In genomic region chr17:75228305-75228704, GRCh38 we compare ENCODE assay signal across 12 cellular contexts. TPM values are rescaled to one million over a fixed set of nuclear protein-coding genes. Genes with fewer than 3 reads are reported as not detected.
DNase-seq lines count a peak whose midpoint lies in the region; ATAC-seq and TF ChIP-seq lines count a peak whose summit lies in the region.
"Had no signal": no experiment of that assay in that cellular context is flagged by ENCODE, and none has a peak within 500 bp of the region (broad histone marks: within the 10 kb centered on the region; RNA-seq: fewer than 3 reads in every experiment).

No MANE protein-coding gene starts in this region.

- H3K4me1 ChIP-seq in OCI-LY7 (ENCODE audit: insufficient read depth, low read length, poor library complexity, severe bottlenecking) (no peaks in the 10 kb centered on the region), heart right ventricle (peaks cover 0 to 15% (median 0%) of the 10 kb centered on the region in 9 donors), stomach (peaks cover 0 to 11% (median 2%) of the 10 kb centered on the region in 4 donors)

- H2AFZ ChIP-seq in OCI-LY7 (ENCODE audit: low read length): no peak overlapping the region

- H3K27ac ChIP-seq in OCI-LY7 (ENCODE audit: low read depth, low read length, poor library complexity, severe bottlenecking) (no peak overlapping the region), heart right ventricle (peak overlapping the region in 5 of 10 donors; percentile 4 to 84 (median 48)), stomach (peak overlapping the region in 4 of 5 donors; percentile 20 to 54 (median 32))

- TF ChIP-seq POLR2A in stomach (IDR thresholded peaks at IDR 0.05): no peak

- no peak overlapping the region for H3K27ac Mint-ChIP-seq in T-helper 2 cell treated with Interferon-gamma antibody and Interleukin-4, amounts not matched to agents 5 μg/mL and 100 μg/mL, for 36 hours
- no peak overlapping the region for H3K27ac Mint-ChIP-seq in MCF 10A (ENCODE audit: low read depth, unreplicated experiment)
- H3K27ac Mint-ChIP-seq: activated B cell treated with CpG ODN at 0.5 μM for 24 hours; activated naive CD8-positive, alpha-beta T cell treated with anti-CD3 and anti-CD28 coated beads, Interleukin-2, amount 10 ng/mL, durations not matched to agents 7 days and 5 days; H9 had no signal

- H3K9me3 Mint-ChIP-seq in T-helper 2 cell treated with Interferon-gamma antibody and Interleukin-4, amounts not matched to agents 5 μg/mL and 100 μg/mL, for 36 hours: no peaks in the 10 kb centered on the region
- no peaks in the 10 kb centered on the region for H3K9me3 Mint-ChIP-seq in MCF 10A (ENCODE audit: unreplicated experiment)
- H3K9me3 Mint-ChIP-seq: activated B cell treated with CpG ODN at 0.5 μM for 24 hours; activated naive CD8-positive, alpha-beta T cell treated with anti-CD3 and anti-CD28 coated beads, Interleukin-2, amount 10 ng/mL, durations not matched to agents 7 days and 5 days; H9 had no signal

- no peaks in the 10 kb centered on the region for H3K9me3 ChIP-seq in OCI-LY7 (ENCODE audit: low read length)
- H3K9me3 ChIP-seq in heart right ventricle: no peaks in the 10 kb centered on the region
- H3K9me3 ChIP-seq in stomach: no peaks in the 10 kb centered on the region

- H3K4me2 ChIP-seq in OCI-LY7 (ENCODE audit: low read length): no peak overlapping the region

- no peak for DNase-seq in OCI-LY7 (ENCODE audit: low spot score)
- no peak for DNase-seq in heart right ventricle
- DNase-seq in stomach: no peak
- DNase-seq in T-helper 2 cell treated with Interferon-gamma antibody and Interleukin-4, amounts not matched to agents 5 μg/mL and 100 μg/mL, for 36 hours (ENCODE audit: low spot score): no peak
- DNase-seq in DMS 273 treated with DMSO at 0.1 percent for 48 hours (lab: John Stamatoyannopoulos, UW): no peak
- no peak for DNase-seq in MCF 10A (ENCODE audit: unreplicated experiment)
- DNase-seq: activated B cell treated with CpG ODN at 0.5 μM for 24 hours; activated naive CD8-positive, alpha-beta T cell treated with anti-CD3 and anti-CD28 coated beads, Interleukin-2, amount 10 ng/mL, durations not matched to agents 7 days and 5 days; DMS79; H9; NCI-H1436; stimulated activated naive CD4-positive, alpha-beta T cell treated with Interleukin-2 at 50 U/mL for 16 hours had no signal

- TF ChIP-seq EP300 in stomach (IDR thresholded peaks at IDR 0.05): no peak

- no peak overlapping the region for H3K4me3 ChIP-seq in OCI-LY7 (ENCODE audit: low read depth, low read length, poor library complexity, severe bottlenecking)
- no peak overlapping the region for H3K4me3 ChIP-seq in heart right ventricle
- H3K4me3 ChIP-seq in stomach: no peak overlapping the region

- no peaks in the 10 kb centered on the region for H3K9me2 ChIP-seq in OCI-LY7 (ENCODE audit: insufficient read depth, low read length)

- H3K27me3 Mint-ChIP-seq in T-helper 2 cell treated with Interferon-gamma antibody and Interleukin-4, amounts not matched to agents 5 μg/mL and 100 μg/mL, for 36 hours (ENCODE audit: low read depth): no peaks in the 10 kb centered on the region
- no peaks in the 10 kb centered on the region for H3K27me3 Mint-ChIP-seq in MCF 10A (ENCODE audit: insufficient read depth, unreplicated experiment)
- H3K27me3 Mint-ChIP-seq: activated B cell treated with CpG ODN at 0.5 μM for 24 hours; activated naive CD8-positive, alpha-beta T cell treated with anti-CD3 and anti-CD28 coated beads, Interleukin-2, amount 10 ng/mL, durations not matched to agents 7 days and 5 days had no signal

- peaks cover 99% of the 10 kb centered on the region for H3K36me3 ChIP-seq in OCI-LY7 (ENCODE audit: insufficient read depth, low read length)
- H3K36me3 ChIP-seq in heart right ventricle: peaks cover 0 to 100% (median 44%) of the 10 kb centered on the region in 9 donors
- H3K36me3 ChIP-seq in stomach: peaks cover 69 to 96% (median 96%) of the 10 kb centered on the region in 4 donors

- peaks cover 63% of the 10 kb centered on the region for H3K36me3 Mint-ChIP-seq in T-helper 2 cell treated with Interferon-gamma antibody and Interleukin-4, amounts not matched to agents 5 μg/mL and 100 μg/mL, for 36 hours (ENCODE audit: low read depth)
- peaks cover 61% of the 10 kb centered on the region for H3K36me3 Mint-ChIP-seq in MCF 10A (ENCODE audit: insufficient read depth, unreplicated experiment)

- intact Hi-C loops in OCI-LY7 (cut with micrococcal nuclease; ENCODE audit: unreplicated experiment) (no loop called here), heart right ventricle (cut with DNase I) (no loop called here), stomach (cut with DNase I; ENCODE audit: low total_unique reads) (no loop called here), MCF 10A (cut with micrococcal nuclease) (no loop called here)

- H3K27me3 ChIP-seq in heart right ventricle: no peaks in the 10 kb centered on the region
- H3K27me3 ChIP-seq in stomach: no peaks in the 10 kb centered on the region

- H3K4me1 Mint-ChIP-seq in T-helper 2 cell treated with Interferon-gamma antibody and Interleukin-4, amounts not matched to agents 5 μg/mL and 100 μg/mL, for 36 hours (ENCODE audit: low read depth): no peaks in the 10 kb centered on the region
- no peaks in the 10 kb centered on the region for H3K4me1 Mint-ChIP-seq in MCF 10A (ENCODE audit: insufficient read depth, unreplicated experiment)
- H3K4me1 Mint-ChIP-seq: activated B cell treated with CpG ODN at 0.5 μM for 24 hours, H9 had no signal

- 59 to 67% methylated on average over 2 of the region's 2 CpGs for WGBS in heart right ventricle, 2 donors
- WGBS in stomach, 5 donors: 38 to 64% (median 48%) methylated on average over 2 of the region's 2 CpGs

- no peak for TF ChIP-seq CTCF in OCI-LY7 (conservative IDR thresholded peaks at IDR 0.05; ENCODE audit: low read length)
- no peak for TF ChIP-seq CTCF in heart right ventricle (IDR thresholded peaks at IDR 0.05)
- TF ChIP-seq CTCF in stomach (IDR thresholded peaks at IDR 0.05): no peak
- no peak for TF ChIP-seq CTCF in MCF 10A (IDR thresholded peaks at IDR 0.05; ENCODE audit: unreplicated experiment)

- POLR2A ChIA-PET in OCI-LY7 (lab: Charles Lee) (interaction anchor here (0.6 to 1.3 kb wide), 4 partner anchors 12 to 215 kb away, joined by 3 read pairs; no protein-coding TSS in a partner anchor), MCF 10A (lab: Yijun Ruan, JAX) (interaction anchor here (0.8 to 1.4 kb wide), 4 partner anchors 9 to 20 kb away, joined by 3 to 4 read pairs (median 3); no protein-coding TSS in a partner anchor)

- BruUV-seq in OCI-LY7 (replicated peaks; lab: Mats Ljungman, UMichigan) (TSS peak; percentile 40), MCF 10A (replicated peaks; lab: Mats Ljungman, UMichigan) (no TSS peak)

- no peak overlapping the region for H3K4me3 Mint-ChIP-seq in T-helper 2 cell treated with Interferon-gamma antibody and Interleukin-4, amounts not matched to agents 5 μg/mL and 100 μg/mL, for 36 hours
- H3K4me3 Mint-ChIP-seq in MCF 10A (ENCODE audit: unreplicated experiment): no peak overlapping the region
- H3K4me3 Mint-ChIP-seq: activated B cell treated with CpG ODN at 0.5 μM for 24 hours; activated naive CD8-positive, alpha-beta T cell treated with anti-CD3 and anti-CD28 coated beads, Interleukin-2, amount 10 ng/mL, durations not matched to agents 7 days and 5 days; H9 had no signal

- no peaks in the 10 kb centered on the region for H4K20me1 ChIP-seq in OCI-LY7 (ENCODE audit: insufficient read depth, low read length)

- CTCF ChIA-PET in OCI-LY7 (lab: Charles Lee; ENCODE audit: unreplicated experiment): no interaction called here
- CTCF ChIA-PET in MCF 10A (lab: Yijun Ruan, JAX): interaction anchor here (0.7 to 1.1 kb wide), 2 partner anchors 11 to 27 kb away, joined by 3 to 6 read pairs; no protein-coding TSS in a partner anchor

- peak in 7 of 8 donors; percentile 47 to 73 (median 62) for ATAC-seq in heart right ventricle

- no peaks in the 10 kb centered on the region for H3K79me2 ChIP-seq in OCI-LY7 (ENCODE audit: insufficient read depth, low read depth, low read length)

RNA-seq across cellular contexts. Expression of gene NUP85, which starts 22.8 kb away (rescaled TPM):
- 129 and 130 TPM in 2 replicates for total RNA-seq in OCI-LY7 (2014; rRNA removed; shearing (Covaris generic))
- total RNA-seq in OCI-LY7 (2022) (187 and 219 TPM in 2 replicates), heart right ventricle (10 to 100 TPM; 16.2 to 28.4 (median 20.4) TPM), stomach (100 to 1,000 TPM in 1 of 5 donors, 10 to 100 TPM in 4; 20.3 to 220 (median 29.2) TPM), MCF 10A (2022) (42.3 and 49.2 TPM in 2 replicates)
- polyA plus RNA-seq in heart right ventricle (10 to 100 TPM; 31.3 to 39.0 TPM), stomach (10 to 100 TPM; 21.5 to 52.1 (median 37.3) TPM)

RNA-seq across cellular contexts. Expression of gene GGA3, which starts 33.1 kb away (rescaled TPM):
- 52.3 and 77.6 TPM in 2 replicates for total RNA-seq in OCI-LY7 (2014; rRNA removed; shearing (Covaris generic))
- total RNA-seq in OCI-LY7 (2022) (106 and 122 TPM in 2 replicates), heart right ventricle (10 to 100 TPM; 16.0 to 30.2 (median 21.7) TPM), stomach (10 to 100 TPM in 4 of 5 donors, 1 to 10 TPM in 1; 9.5 to 94.5 (median 58.5) TPM), MCF 10A (2022) (32.7 and 39.5 TPM in 2 replicates)
- polyA plus RNA-seq in heart right ventricle (10 to 100 TPM; 13.1 to 20.3 TPM), stomach (10 to 100 TPM; 10.2 to 18.3 (median 11.8) TPM)

RNA-seq across cellular contexts. Expression of gene MRPS7, which starts 33.4 kb away (rescaled TPM):
- 123 and 127 TPM in 2 replicates for total RNA-seq in OCI-LY7 (2014; rRNA removed; shearing (Covaris generic))
- total RNA-seq in OCI-LY7 (2022): 90.2 and 103 TPM in 2 replicates
- total RNA-seq in heart right ventricle: 100 to 1,000 TPM; 124 to 179 (median 151) TPM
- polyA plus RNA-seq in heart right ventricle: 100 to 1,000 TPM in 1 of 2 donors, 10 to 100 TPM in 1; 98.9 to 118 TPM
- 100 to 1,000 TPM in 1 of 5 donors, 10 to 100 TPM in 3, 1 to 10 TPM in 1; 6.7 to 136 (median 37.9) TPM for total RNA-seq in stomach
- 10 to 100 TPM; 53.3 to 69.4 (median 69.0) TPM for polyA plus RNA-seq in stomach
- total RNA-seq in MCF 10A (2022): 73.9 and 75.0 TPM in 2 replicates

RNA-seq across cellular contexts. Expression of gene MIF4GD, which starts 42.7 kb away (rescaled TPM):
- 69.4 and 70.9 TPM in 2 replicates for total RNA-seq in OCI-LY7 (2014; rRNA removed; shearing (Covaris generic))
- total RNA-seq in OCI-LY7 (2022) (132 and 139 TPM in 2 replicates), heart right ventricle (10 to 100 TPM; 12.6 to 21.0 (median 15.6) TPM), stomach (10 to 100 TPM in 2 of 5 donors, 1 to 10 TPM in 3; 3.5 to 12.5 (median 7.7) TPM), MCF 10A (2022) (23.3 and 29.6 TPM in 2 replicates)
- polyA plus RNA-seq in heart right ventricle (10 to 100 TPM in 1 of 2 donors, 1 to 10 TPM in 1; 7.5 to 27.7 TPM), stomach (10 to 100 TPM; 12.2 to 14.7 (median 12.9) TPM)

RNA-seq across cellular contexts. Expression of gene SUMO2, which starts 45.5 kb away (rescaled TPM):
- 286 and 296 TPM in 2 replicates for total RNA-seq in OCI-LY7 (2014; rRNA removed; shearing (Covaris generic))
- total RNA-seq in OCI-LY7 (2022) (628 and 714 TPM in 2 replicates), heart right ventricle (100 to 1,000 TPM; 187 to 258 (median 218) TPM), stomach (10 to 100 TPM; 10.7 to 88.1 (median 53.6) TPM), MCF 10A (2022) (186 and 194 TPM in 2 replicates)
- polyA plus RNA-seq in heart right ventricle (10 to 100 TPM; 47.9 to 57.1 TPM), stomach (100 to 1,000 TPM in 2 of 3 donors, 10 to 100 TPM in 1; 66.0 to 141 (median 130) TPM)
